25 cellular contexts compared by ENCODE assay signal in the genomic region with DNA sequence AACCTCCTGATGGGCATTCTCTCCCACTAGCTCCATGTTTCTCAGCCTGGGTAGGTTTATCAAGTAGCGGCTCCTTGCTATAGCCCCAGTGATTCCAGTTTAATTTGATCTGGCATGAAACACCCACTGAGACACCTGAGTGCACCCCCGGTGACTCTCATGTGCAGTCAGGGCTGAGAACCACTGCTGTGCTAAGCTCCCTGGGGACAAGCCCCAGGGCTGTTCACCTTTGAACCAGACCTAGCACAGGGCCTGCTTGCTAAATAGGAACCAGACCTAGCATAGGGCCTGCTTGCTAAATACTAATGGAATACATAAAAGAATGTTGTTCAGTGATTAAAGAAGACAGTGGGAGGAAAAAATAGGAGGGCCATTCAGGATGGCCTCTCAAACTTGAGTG.
DNase-seq lines count a peak whose midpoint lies in the region; ATAC-seq, FAIRE-seq and TF ChIP-seq lines count a peak whose summit lies in the region.
"Had no signal": no experiment of that assay in that cellular context is flagged by ENCODE, and none has a peak within 500 bp of the region (broad histone marks: within the 10 kb centered on the region; RNA-seq: fewer than 3 reads in every experiment).

No MANE protein-coding gene starts in this region.

- H3K9ac ChIP-seq in liver (ENCODE audit: low read depth in 1 of 2, low read length in 2 of 2), result no peak overlapping the region
- no peak overlapping the region for H3K9ac ChIP-seq in HepG2 (ENCODE audit: insufficient read depth, low read depth, low read length)
- no peak overlapping the region for H3K9ac ChIP-seq in muscle layer of colon (ENCODE audit: low read length)
- H3K9ac ChIP-seq: BLaER1, GM23248 had no signal

- 95% methylated on average over 2 of the region's 2 CpGs for WGBS in liver
- 42% methylated on average over 2 of the region's 2 CpGs for WGBS in HepG2 (ENCODE audit: low lambda C conversion rate)

- no peak for TF ChIP-seq RAD21 in liver (IDR thresholded peaks at IDR 0.05)
- no peak for TF ChIP-seq RAD21 in HepG2 (CRISPR knock-in tag; IDR thresholded peaks at IDR 0.05)

- no peaks in the 10 kb centered on the region for H4K20me1 ChIP-seq in HepG2 (ENCODE audit: insufficient read depth, low read length)
- H4K20me1 ChIP-seq: BLaER1 had no signal

- peaks cover 0 to 4% (median 0%) of the 10 kb centered on the region in 4 donors for H3K4me1 ChIP-seq in liver (ENCODE audit: control insufficient read depth in 4 of 4, insufficient read depth in 4 of 4, low read length in 3 of 4)
- H3K4me1 ChIP-seq in HepG2 (ENCODE audit: insufficient read depth, low read length), result no peaks in the 10 kb centered on the region
- H3K4me1 ChIP-seq in muscle layer of colon (ENCODE audit: insufficient read depth, low read length), result peaks cover 58% of the 10 kb centered on the region
- H3K4me1 ChIP-seq: BLaER1, Caco-2 had no signal

- ATAC-seq in HepG2 (no peak), activated B cell treated with CpG ODN at 0.5 μM for 24 hours (ENCODE audit: low read depth) (peak; percentile 61), esophagus mucosa (no peak)
- ATAC-seq: CD8-positive, alpha-beta T cell; GM12878 had no signal

- H2AFZ ChIP-seq in HepG2 (ENCODE audit: low read length), result no peak overlapping the region
- H2AFZ ChIP-seq: GM23248 had no signal

- H3K79me2 ChIP-seq in HepG2 (ENCODE audit: insufficient read depth, low read length), result no peaks in the 10 kb centered on the region

- H3K4me3 ChIP-seq in liver (ENCODE audit: low read depth in 1 of 3, low read length in 3 of 3) (no peak overlapping the region), HepG2 (replicated peaks in 1 of 3; ENCODE audit: insufficient read depth in 1 of 3, low read depth in 2 of 3, low read length in 3 of 3) (no peak overlapping the region), muscle layer of colon (ENCODE audit: low read depth in 1 of 2, low read length in 2 of 2) (no peak overlapping the region)
- H3K4me3 ChIP-seq: BLaER1, GM12878, GM23248 had no signal

- intact Hi-C loops in HepG2 (cut with micrococcal nuclease; ENCODE audit: unreplicated experiment), result no loop called here
- intact Hi-C loops in activated B cell treated with CpG ODN at 0.5 μM for 24 hours (cut with micrococcal nuclease), result loop anchor here (5.0 kb wide), 1 partner anchor 46 kb away; no protein-coding TSS in a partner anchor

- POLR2A ChIA-PET in HepG2 (lab: Yijun Ruan, JAX) (no interaction called here), activated B cell treated with CpG ODN at 0.5 μM for 24 hours (lab: Charles Lee) (no interaction called here)

- H3K27me3 ChIP-seq in liver (ENCODE audit: control insufficient read depth in 4 of 4, insufficient read depth in 4 of 4, low read length in 3 of 4), result no peaks in the 10 kb centered on the region
- peaks cover 0 to 10% of the 10 kb centered on the region in 2 experiments; a peak in 2 of 5 replicates for H3K27me3 ChIP-seq in HepG2 (ENCODE audit: control insufficient read depth in 1 of 2, insufficient read depth in 2 of 2, low read length in 2 of 2)
- H3K27me3 ChIP-seq in muscle layer of colon (ENCODE audit: control insufficient read depth in 1 of 2, insufficient read depth in 2 of 2, low read length in 2 of 2), result no peaks in the 10 kb centered on the region
- H3K27me3 ChIP-seq: BLaER1 had no signal

- no peaks in the 10 kb centered on the region for H3K27me3 Mint-ChIP-seq in activated B cell treated with CpG ODN at 0.5 μM for 24 hours
- H3K27me3 Mint-ChIP-seq: CD4-positive, CD25-positive, alpha-beta regulatory T cell had no signal

- DNase-seq in HepG2 (ENCODE audit: low spot score), result no peak
- DNase-seq in activated B cell treated with CpG ODN at 0.5 μM for 24 hours, result no peak
- DNase-seq in kidney glomerular epithelial cell (lab: John Stamatoyannopoulos, UW), result no peak
- no peak for DNase-seq in AML-193 (lab: John Stamatoyannopoulos, UW)
- DNase-seq in T-helper 2 cell, result no peak
- DNase-seq: ACHN; Caco-2; CD4-positive, CD25-positive, alpha-beta regulatory T cell; CD8-positive, alpha-beta T cell; DMS79; EL; GDM1; GM23248; H7; HCEC 1CT had no signal

- CTCF ChIA-PET in HepG2 (lab: Yijun Ruan, JAX; ENCODE audit: low intra/inter-chr PET ratio, low total read pairs), result no interaction called here
- CTCF ChIA-PET in activated B cell treated with CpG ODN at 0.5 μM for 24 hours (lab: Charles Lee), result no interaction called here

- H3K4me2 ChIP-seq in HepG2 (ENCODE audit: low read depth, low read length), result no peak overlapping the region
- H3K4me2 ChIP-seq: BLaER1 had no signal

- no TSS peak for BruUV-seq in HepG2 (replicated peaks; lab: Mats Ljungman, UMichigan)

- TF ChIP-seq POLR2A in HepG2 (IDR thresholded peaks at IDR 0.05; ENCODE audit: insufficient read depth in 1 of 2, low read depth in 2 of 2, low read length in 2 of 2), result no peak

- peaks cover 4% of the 10 kb centered on the region for H3K9me3 Mint-ChIP-seq in activated B cell treated with CpG ODN at 0.5 μM for 24 hours

- peaks cover 38% of the 10 kb centered on the region for H3K4me1 Mint-ChIP-seq in activated B cell treated with CpG ODN at 0.5 μM for 24 hours

- no peak overlapping the region for H3K27ac ChIP-seq in liver (ENCODE audit: low read depth in 1 of 2, low read length in 2 of 2)
- no peak overlapping the region for H3K27ac ChIP-seq in HepG2 (ENCODE audit: extremely low read length, insufficient read depth, low read length)
- peak overlapping the region; percentile 54 for H3K27ac ChIP-seq in muscle layer of colon (ENCODE audit: low read depth, low read length)
- H3K27ac ChIP-seq: 22Rv1, BLaER1, C4-2B, GM23248 had no signal

- no peak for FAIRE-seq in HepG2 (lab: Jason Lieb, UNC)
- FAIRE-seq: A204.1, GM12878, GM19239, H1 had no signal

- no peak for TF ChIP-seq EP300 in HepG2 (IDR thresholded peaks at IDR 0.05; ENCODE audit: low read depth in 2 of 2, low read length in 2 of 2)
- TF ChIP-seq EP300 in HepG2 (CRISPR knock-in tag; IDR thresholded peaks at IDR 0.05; ENCODE audit: borderline replicate concordance), result no peak

- H3K36me3 Mint-ChIP-seq in activated B cell treated with CpG ODN at 0.5 μM for 24 hours (ENCODE audit: low read depth), result peaks cover 36% of the 10 kb centered on the region

- H3K9me3 ChIP-seq in liver (ENCODE audit: control insufficient read depth in 4 of 4, low read length in 3 of 4), result no peaks in the 10 kb centered on the region
- H3K9me3 ChIP-seq in HepG2 (ENCODE audit: low read length), result no peaks in the 10 kb centered on the region
- no peaks in the 10 kb centered on the region for H3K9me3 ChIP-seq in muscle layer of colon (ENCODE audit: low read length)

- TF ChIP-seq CTCF in liver (IDR thresholded peaks at IDR 0.05; ENCODE audit: low read depth, low read length, missing input control) (no peak), HepG2 (CRISPR knock-in tag; IDR thresholded peaks at IDR 0.05) (no peak), activated B cell treated with CpG ODN at 0.5 μM for 24 hours (IDR thresholded peaks at IDR 0.05) (no peak)

- in situ Hi-C loops in HepG2 (cut with HindIII; ENCODE audit: extremely low pct_ligation_motif_present, low pct_unique_long_range_greater_than_20kb), result no loop called here

- H3K27ac Mint-ChIP-seq in activated B cell treated with CpG ODN at 0.5 μM for 24 hours, result no peak overlapping the region
- H3K27ac Mint-ChIP-seq: CD8-positive, alpha-beta T cell had no signal

- H3K36me3 ChIP-seq in liver (ENCODE audit: control insufficient read depth in 4 of 4, insufficient read depth in 3 of 4, low read depth in 1 of 4, low read length in 3 of 4) (no peaks in the 10 kb centered on the region), HepG2 (replicated peaks in 1 of 2; ENCODE audit: control insufficient read depth in 1 of 2, insufficient read depth in 2 of 2, low read length in 2 of 2) (no peaks in the 10 kb centered on the region), muscle layer of colon (ENCODE audit: insufficient read depth, low read length) (no peaks in the 10 kb centered on the region)
- H3K36me3 ChIP-seq: BLaER1 had no signal

- no peak overlapping the region for H3K4me3 Mint-ChIP-seq in activated B cell treated with CpG ODN at 0.5 μM for 24 hours
- H3K4me3 Mint-ChIP-seq: CD8-positive, alpha-beta T cell had no signal

TF ChIP-seq in liver, 16 proteins besides CTCF, POLR2A, EP300 and RAD21:
- TF ChIP-seq, protein P1, sequence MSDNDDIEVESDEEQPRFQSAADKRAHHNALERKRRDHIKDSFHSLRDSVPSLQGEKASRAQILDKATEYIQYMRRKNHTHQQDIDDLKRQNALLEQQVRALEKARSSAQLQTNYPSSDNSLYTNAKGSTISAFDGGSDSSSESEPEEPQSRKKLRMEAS (IDR thresholded peaks at IDR 0.05), result no peak
- TF ChIP-seq RXRA (IDR thresholded peaks at IDR 0.05), result peak; percentile 27 to 31

TF ChIP-seq in HepG2, 621 proteins besides CTCF, POLR2A, EP300 and RAD21 (continues in another document):
- TF ChIP-seq BORCS8-MEF2B (CRISPR knock-in tag; IDR thresholded peaks at IDR 0.05) (no peak), POLR2AphosphoS2 (IDR thresholded peaks at IDR 0.05; ENCODE audit: low read depth, low read length) (no peak), ARNT (IDR thresholded peaks at IDR 0.05) (no peak), ZNF737 (CRISPR knock-in tag; IDR thresholded peaks at IDR 0.05; ENCODE audit: borderline replicate concordance) (no peak), ZNF234 (CRISPR knock-in tag; conservative IDR thresholded peaks at IDR 0.05) (no peak), MEF2D (CRISPR knock-in tag; IDR thresholded peaks at IDR 0.05) (no peak), ARHGAP35 (CRISPR knock-in tag; IDR thresholded peaks at IDR 0.05; ENCODE audit: borderline replicate concordance) (no peak), NAIF1 (CRISPR knock-in tag; IDR thresholded peaks at IDR 0.05; ENCODE audit: borderline replicate concordance) (no peak), WIZ (CRISPR knock-in tag; IDR thresholded peaks at IDR 0.05) (no peak), RARA (CRISPR knock-in tag; IDR thresholded peaks at IDR 0.05) (no peak), ZNF639 (CRISPR knock-in tag; conservative IDR thresholded peaks at IDR 0.05) (no peak), ZFP36 (IDR thresholded peaks at IDR 0.05; ENCODE audit: borderline replicate concordance, low read depth, low read length, partially characterized antibody) (no peak)
